ENCODE assay signal across 29 cellular contexts in genomic region chr22:47618180-47618579, GRCh38.
A peak's percentile ranks its signal among the peaks of the same experiment; 100 is the strongest.
DNase-seq lines count a peak whose midpoint lies in the region; FAIRE-seq and TF ChIP-seq lines count a peak whose summit lies in the region.
"Had no signal": no experiment of that assay in that cellular context is flagged by ENCODE, and none has a peak within 500 bp of the region (broad histone marks: within the 10 kb centered on the region; RNA-seq: fewer than 3 reads in every experiment).

No MANE protein-coding gene starts in this region.

- intact Hi-C loops in posterior vena cava (cut with DNase I) = no loop called here

- CTCF ChIA-PET in HEK293 (lab: Yijun Ruan, JAX) = no interaction called here

- H3K27ac ChIP-seq in HEK293 (ENCODE audit: extremely low read depth, low read depth, low read length) = no peak overlapping the region
- H3K27ac ChIP-seq: colonic mucosa, skin epidermis, testis, vagina had no signal

- no peak for FAIRE-seq in H54 (lab: Jason Lieb, UNC)
- FAIRE-seq: bronchial epithelial cell, K562 had no signal

- POLR2A ChIA-PET in HEK293 (lab: Yijun Ruan, JAX) = no interaction called here

- no peaks in the 10 kb centered on the region for H3K36me3 ChIP-seq in HEK293 (ENCODE audit: control insufficient read depth in 2 of 2, insufficient read depth in 1 of 2, low read length in 2 of 2)
- H3K36me3 ChIP-seq: colonic mucosa, vagina had no signal

- H3K4me1 ChIP-seq in HEK293 (ENCODE audit: control insufficient read depth, insufficient read depth, low read length) = no peaks in the 10 kb centered on the region
- H3K4me1 ChIP-seq: colonic mucosa, testis, vagina had no signal

- DNase-seq in NCI-H146 (lab: John Stamatoyannopoulos, UW) = peak; percentile 22
- no peak for DNase-seq in NCI-H146 treated with DMSO at 0.1 percent for 48 hours (lab: John Stamatoyannopoulos, UW; ENCODE audit: unreplicated experiment)
- peak; percentile 47 for DNase-seq in iPS-NIHi7 (ENCODE audit: extremely low spot score)
- peak; percentile 67 for DNase-seq in posterior vena cava (ENCODE audit: low spot score)
- no peak for DNase-seq in medulla oblongata (ENCODE audit: extremely low spot score)
- no peak for DNase-seq in H54 (ENCODE audit: insufficient read length, low spot score)
- no peak for DNase-seq in cerebellar cortex (ENCODE audit: low spot score)
- DNase-seq: activated CD8-positive, alpha-beta T cell treated with anti-CD3 and anti-CD28 coated beads, Interleukin-2, amount 10 ng/mL, durations not matched to agents 7 days and 5 days; activated gamma-delta T cell; activated naive CD8-positive, alpha-beta T cell treated with anti-CD3 and anti-CD28 coated beads, Interleukin-2, amount 10 ng/mL, durations not matched to agents 7 days and 5 days; activated T-cell treated with anti-CD3 and anti-CD28 coated beads, Interleukin-2, amount 50 U/mL, for 1 hour; aorta; colonic mucosa; DND-41; effector memory CD4-positive, alpha-beta T cell; glutamatergic neuron; natural killer cell; NCI-H1048; NCI-H2029; NCI-H526; SHP77; stimulated activated naive CD8-positive, alpha-beta T cell treated with anti-CD3 and anti-CD28 coated beads, Interleukin-15, Interleukin-2, amounts not matched to agents 100 U/mL and 50 U/mL, for 24 hours; T-helper 17 cell; testis had no signal

- no peaks in the 10 kb centered on the region for H3K9me3 ChIP-seq in HEK293 (ENCODE audit: control insufficient read depth, insufficient read depth, low read depth, low read length)
- H3K9me3 ChIP-seq: colonic mucosa, testis, vagina had no signal

- no peak for TF ChIP-seq POLR2A in H54 (IDR thresholded peaks at IDR 0.05; ENCODE audit: low read depth, low read length)

- TF ChIP-seq CTCF in HEK293 (tag by site-specific recombination; IDR thresholded peaks at IDR 0.05) = no peak

- no peak overlapping the region for H3K4me3 ChIP-seq in HEK293 (ENCODE audit: low read depth, low read length)
- H3K4me3 ChIP-seq: colonic mucosa, K562, skin epidermis, testis, vagina had no signal

TF ChIP-seq in HEK293, 187 proteins besides CTCF, POLR2A, EP300 and RAD21:
- TF ChIP-seq YY2 (tag by site-specific recombination; IDR thresholded peaks at IDR 0.05) = no peak
- peak; percentile 38 for TF ChIP-seq GLIS1 (tag by site-specific recombination; IDR thresholded peaks at IDR 0.05)
- TF ChIP-seq ZIC2 (tag by site-specific recombination; IDR thresholded peaks at IDR 0.05) = peak; percentile 45
- TF ChIP-seq, protein P1, sequence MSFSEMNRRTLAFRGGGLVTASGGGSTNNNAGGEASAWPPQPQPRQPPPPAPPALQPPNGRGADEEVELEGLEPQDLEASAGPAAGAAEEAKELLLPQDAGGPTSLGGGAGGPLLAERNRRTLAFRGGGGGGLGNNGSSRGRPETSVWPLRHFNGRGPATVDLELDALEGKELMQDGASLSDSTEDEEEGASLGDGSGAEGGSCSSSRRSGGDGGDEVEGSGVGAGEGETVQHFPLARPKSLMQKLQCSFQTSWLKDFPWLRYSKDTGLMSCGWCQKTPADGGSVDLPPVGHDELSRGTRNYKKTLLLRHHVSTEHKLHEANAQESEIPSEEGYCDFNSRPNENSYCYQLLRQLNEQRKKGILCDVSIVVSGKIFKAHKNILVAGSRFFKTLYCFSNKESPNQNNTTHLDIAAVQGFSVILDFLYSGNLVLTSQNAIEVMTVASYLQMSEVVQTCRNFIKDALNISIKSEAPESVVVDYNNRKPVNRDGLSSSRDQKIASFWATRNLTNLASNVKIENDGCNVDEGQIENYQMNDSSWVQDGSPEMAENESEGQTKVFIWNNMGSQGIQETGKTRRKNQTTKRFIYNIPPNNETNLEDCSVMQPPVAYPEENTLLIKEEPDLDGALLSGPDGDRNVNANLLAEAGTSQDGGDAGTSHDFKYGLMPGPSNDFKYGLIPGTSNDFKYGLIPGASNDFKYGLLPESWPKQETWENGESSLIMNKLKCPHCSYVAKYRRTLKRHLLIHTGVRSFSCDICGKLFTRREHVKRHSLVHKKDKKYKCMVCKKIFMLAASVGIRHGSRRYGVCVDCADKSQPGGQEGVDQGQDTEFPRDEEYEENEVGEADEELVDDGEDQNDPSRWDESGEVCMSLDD (tag by site-specific recombination; IDR thresholded peaks at IDR 0.05) = no peak

Comparison
In these comparisons a context has a peak if more than half of its experiments do, and no peak if none do; other contexts are left out.
1. DNase-seq: peak in NCI-H146 (single experiment), iPS-NIHi7 (single experiment) and posterior vena cava (single experiment); none in NCI-H146 treated with DMSO at 0.1 percent for 48 hours (single experiment), medulla oblongata (single experiment), H54 (single experiment) and cerebellar cortex (single experiment).